Comparison of ENCODE assay signal across 19 cellular contexts in genomic region chr5:51279983-51280382, GRCh38.
DNase-seq lines count a peak whose midpoint lies in the region; ATAC-seq and TF ChIP-seq lines count a peak whose summit lies in the region.
"Had no signal": no experiment of that assay in that cellular context is flagged by ENCODE, and none has a peak within 500 bp of the region (broad histone marks: within the 10 kb centered on the region; RNA-seq: fewer than 3 reads in every experiment).

No MANE protein-coding gene starts in this region.

- H2BK5ac ChIP-seq in H9 (ENCODE audit: insufficient read length, low read length): no peak overlapping the region

- H3K27ac ChIP-seq in H9 (ENCODE audit: insufficient read length, low read depth, low read length) (no peak overlapping the region), hepatocyte (no peak overlapping the region)
- H3K27ac ChIP-seq: prostate gland, transverse colon had no signal

- H3K4me3 Mint-ChIP-seq in H9 (no peak overlapping the region), immature natural killer cell (no peak overlapping the region)
- H3K4me3 Mint-ChIP-seq: IgD-negative memory B cell; naive B cell; stimulated activated naive B cell treated with anti-CD40 and anti-IgM and Interleukin-4, amounts not matched to agents 10 μg/mL and 1 μg/mL and 100 μg/mL, for 72 hours; T-helper 2 cell treated with Interferon-gamma antibody and Interleukin-4, amounts not matched to agents 5 μg/mL and 100 μg/mL, for 36 hours had no signal

- no peak overlapping the region for H2BK120ac ChIP-seq in H9 (ENCODE audit: low read depth, low read length, poor library complexity, severe bottlenecking)

- no peak overlapping the region for H3K9ac ChIP-seq in H9 (ENCODE audit: extremely low read depth, insufficient read length, low read length)

- TF ChIP-seq CTCF in H9 (conservative IDR thresholded peaks at IDR 0.05) (no peak), hepatocyte (IDR thresholded peaks at IDR 0.05; ENCODE audit: poor library complexity) (no peak)

- no peak overlapping the region for H4K8ac ChIP-seq in H9 (replicated peaks; ENCODE audit: insufficient read length, low read depth, low read length)

- DNase-seq in COLO668 (lab: John Stamatoyannopoulos, UW; ENCODE audit: unreplicated experiment) (peak; percentile 20), H9 (no peak), NCI-H2227 treated with DMSO at 0.1 percent for 48 hours (lab: John Stamatoyannopoulos, UW) (peak; percentile 14), hepatocyte (ENCODE audit: low spot score) (peak; percentile 35), SW 1271 (lab: John Stamatoyannopoulos, UW) (no peak), left colon (no peak), immature natural killer cell (no peak), dedifferentiated amniotic fluid mesenchymal stem cell (ENCODE audit: extremely low spot score) (no peak)
- DNase-seq: activated gamma-delta T cell; DND-41; naive B cell; NCI-H1048; Right ventricle myocardium superior; stimulated activated naive B cell treated with anti-CD40 and anti-IgM and Interleukin-4, amounts not matched to agents 10 μg/mL and 1 μg/mL and 100 μg/mL, for 72 hours; transverse colon had no signal

- H4K91ac ChIP-seq in H9 (ENCODE audit: insufficient read length, low read depth, low read length): no peak overlapping the region

- no peak overlapping the region for H3T11ph ChIP-seq in H9 (ENCODE audit: low read length)

- H2BK12ac ChIP-seq in H9 (ENCODE audit: insufficient read length, low read depth, low read length): no peak overlapping the region

- H3K4me3 ChIP-seq in hepatocyte: no peak overlapping the region
- H3K4me3 ChIP-seq: prostate gland, transverse colon had no signal

- H3K14ac ChIP-seq in H9 (ENCODE audit: insufficient read depth, low read length): no peak overlapping the region

- H3K27me3 ChIP-seq in H9 (ENCODE audit: insufficient read depth, low read length): no peaks in the 10 kb centered on the region
- no peaks in the 10 kb centered on the region for H3K27me3 ChIP-seq in hepatocyte
- H3K27me3 ChIP-seq: transverse colon had no signal

- H2AK5ac ChIP-seq in H9 (ENCODE audit: insufficient read length, low read length): no peak overlapping the region

- no peaks in the 10 kb centered on the region for H3K9me2 ChIP-seq in hepatocyte (replicated peaks; ENCODE audit: insufficient read depth)

- H4K20me1 ChIP-seq in H9 (ENCODE audit: control insufficient read depth, insufficient read depth, insufficient read length) (no peaks in the 10 kb centered on the region), hepatocyte (ENCODE audit: insufficient read depth, poor library complexity, severe bottlenecking) (no peaks in the 10 kb centered on the region)

- no peak overlapping the region for H3K27ac Mint-ChIP-seq in H9
- H3K27ac Mint-ChIP-seq in immature natural killer cell: no peak overlapping the region
- H3K27ac Mint-ChIP-seq: IgD-negative memory B cell; naive B cell; stimulated activated naive B cell treated with anti-CD40 and anti-IgM and Interleukin-4, amounts not matched to agents 10 μg/mL and 1 μg/mL and 100 μg/mL, for 72 hours; T-helper 2 cell treated with Interferon-gamma antibody and Interleukin-4, amounts not matched to agents 5 μg/mL and 100 μg/mL, for 36 hours had no signal

- H3K27me3 Mint-ChIP-seq in H9 (ENCODE audit: low read depth) (no peaks in the 10 kb centered on the region), immature natural killer cell (ENCODE audit: low read depth in 3 of 3) (no peaks in the 10 kb centered on the region)
- H3K27me3 Mint-ChIP-seq: IgD-negative memory B cell; naive B cell; stimulated activated naive B cell treated with anti-CD40 and anti-IgM and Interleukin-4, amounts not matched to agents 10 μg/mL and 1 μg/mL and 100 μg/mL, for 72 hours had no signal

- peak overlapping the region; percentile 75 for H2BK20ac ChIP-seq in H9 (ENCODE audit: low read depth, low read length, poor library complexity, severe bottlenecking)

- intact Hi-C loops in left colon (cut with DNase I, micrococcal nuclease): no loop called here

- peaks cover 0 to 3% of the 10 kb centered on the region in 2 experiments; a peak in 2 of 5 replicates for H3K9me3 Mint-ChIP-seq in H9
- peaks cover 7 to 52% (median 13%) of the 10 kb centered on the region in 6 donors for H3K9me3 Mint-ChIP-seq in immature natural killer cell

- H2AFZ ChIP-seq in H9 (ENCODE audit: low read length) (no peak overlapping the region), hepatocyte (no peak overlapping the region)

- no peak overlapping the region for H3K4me2 ChIP-seq in H9 (ENCODE audit: insufficient read depth, insufficient read length, low read length)
- no peak overlapping the region for H3K4me2 ChIP-seq in hepatocyte

- no peak overlapping the region for H2BK15ac ChIP-seq in H9 (ENCODE audit: low read depth, low read length)

- no peaks in the 10 kb centered on the region for H3K36me3 ChIP-seq in hepatocyte (replicated peaks; ENCODE audit: insufficient read depth, low read depth)
- H3K36me3 ChIP-seq: prostate gland, transverse colon had no signal

- no peak overlapping the region for H3K4ac ChIP-seq in H9 (ENCODE audit: low read depth, low read length)

- WGBS in H9 (ENCODE audit: extremely low coverage, insufficient read length, low lambda C conversion rate): no CpG with 5 or more reads among the region's 2 CpGs
- WGBS in hepatocyte (ENCODE audit: low lambda C conversion rate, missing lambda C conversion rate): 83% methylated on average over 2 of the region's 2 CpGs

- H3K79me2 ChIP-seq in H9 (ENCODE audit: insufficient read depth, low read length): no peaks in the 10 kb centered on the region
- no peaks in the 10 kb centered on the region for H3K79me2 ChIP-seq in hepatocyte

- H3K4me1 Mint-ChIP-seq in H9: peaks cover 29 to 30% of the 10 kb centered on the region in 2 experiments
- H3K4me1 Mint-ChIP-seq in immature natural killer cell: no peaks in the 10 kb centered on the region
- H3K4me1 Mint-ChIP-seq: IgD-negative memory B cell; naive B cell; stimulated activated naive B cell treated with anti-CD40 and anti-IgM and Interleukin-4, amounts not matched to agents 10 μg/mL and 1 μg/mL and 100 μg/mL, for 72 hours had no signal

- H3K79me1 ChIP-seq in H9 (ENCODE audit: insufficient read depth, low read depth, low read length, poor library complexity, severe bottlenecking): no peaks in the 10 kb centered on the region

- ATAC-seq in left colon: no peak
- ATAC-seq: activated CD4-positive, CD25-positive, alpha-beta regulatory T cell treated with anti-CD3 and anti-CD28 coated beads, Interleukin-2, amount 50 U/mL, for 24 hours; stimulated activated naive B cell treated with anti-CD40 and anti-IgM and Interleukin-4, amounts not matched to agents 10 μg/mL and 1 μg/mL and 100 μg/mL, for 72 hours had no signal

- no peak overlapping the region for H3K18ac ChIP-seq in H9 (ENCODE audit: insufficient read length, low read depth, low read length)

- no peak overlapping the region for H4K5ac ChIP-seq in H9 (ENCODE audit: insufficient read length, low read depth, low read length)

- H3K4me1 ChIP-seq in H9 (ENCODE audit: insufficient read depth, low read length) (peaks cover 13% of the 10 kb centered on the region), hepatocyte (ENCODE audit: insufficient read depth) (no peaks in the 10 kb centered on the region)
- H3K4me1 ChIP-seq: prostate gland, transverse colon had no signal

- H3K23ac ChIP-seq in H9 (ENCODE audit: insufficient read length, low read depth, low read length): no peak overlapping the region

- H3K36me3 Mint-ChIP-seq in H9 (ENCODE audit: insufficient read depth in 1 of 3, low read depth in 3 of 3) (no peaks in the 10 kb centered on the region), immature natural killer cell (no peaks in the 10 kb centered on the region)
- H3K36me3 Mint-ChIP-seq: IgD-negative memory B cell; naive B cell; stimulated activated naive B cell treated with anti-CD40 and anti-IgM and Interleukin-4, amounts not matched to agents 10 μg/mL and 1 μg/mL and 100 μg/mL, for 72 hours had no signal

- H3K23me2 ChIP-seq in H9 (ENCODE audit: insufficient read length, low read depth, low read length, poor library complexity, severe bottlenecking): no peaks in the 10 kb centered on the region

- no peak overlapping the region for H3K56ac ChIP-seq in H9 (ENCODE audit: insufficient read length, low read depth, low read length)

- H3K9me3 ChIP-seq in H9 (ENCODE audit: control insufficient read depth, low read depth, low read length) (no peaks in the 10 kb centered on the region), hepatocyte (ENCODE audit: low read depth) (no peaks in the 10 kb centered on the region)
- H3K9me3 ChIP-seq: prostate gland, transverse colon had no signal

Comparison
In these comparisons a context has a peak if more than half of its experiments do, and no peak if none do; other contexts are left out.
1. DNase-seq: peak in COLO668 (single experiment), NCI-H2227 treated with DMSO at 0.1 percent for 48 hours (single experiment) and hepatocyte (single experiment); none in H9 (single experiment), SW 1271 (0 of 2), left colon (0 of 2), immature natural killer cell (0 of 3) and dedifferentiated amniotic fluid mesenchymal stem cell (single experiment).